8 cellular contexts compared by ENCODE assay signal in the genomic region with DNA sequence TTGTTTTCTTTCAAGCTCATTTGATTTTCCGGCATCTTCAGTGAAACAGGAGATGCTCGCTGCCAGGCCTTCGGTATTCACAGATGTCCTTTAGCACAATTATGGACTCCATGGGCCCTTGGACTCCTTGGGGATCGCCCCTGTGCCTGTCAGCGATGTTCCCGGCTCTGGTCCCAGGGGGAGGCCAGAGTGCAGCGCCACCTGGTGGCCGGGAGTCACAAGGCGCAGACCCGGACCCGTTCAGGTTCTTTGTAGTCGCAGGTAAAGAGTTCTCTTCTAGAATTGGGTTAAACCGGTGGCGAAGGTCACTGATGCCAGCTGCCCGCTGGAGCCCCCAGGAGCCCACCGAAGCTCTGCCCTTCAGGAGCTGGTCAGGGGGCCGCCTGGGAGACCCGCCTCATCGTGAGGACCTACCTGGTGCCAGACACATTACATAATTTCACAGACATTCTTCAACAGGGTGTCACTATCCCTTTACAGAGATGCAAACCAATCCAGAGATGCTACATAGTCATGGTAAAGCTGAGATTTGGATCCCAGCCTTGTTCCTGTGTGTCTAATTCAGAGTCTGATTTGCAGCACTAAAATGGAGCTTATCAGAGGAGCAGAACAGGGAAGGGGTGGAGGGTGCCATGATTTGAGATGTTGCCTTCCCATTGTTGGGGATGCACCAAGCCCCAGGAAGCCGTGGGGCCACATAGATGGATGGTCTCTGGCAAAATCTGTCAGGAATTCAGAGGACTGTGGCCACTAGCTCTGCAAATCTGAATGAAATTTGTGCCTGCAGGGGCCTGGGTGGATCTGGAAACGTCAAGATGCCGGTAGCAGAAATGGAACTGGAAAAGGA. TPM values are rescaled to one million over a fixed set of nuclear protein-coding genes. Genes with fewer than 3 reads are reported as not detected.
DNase-seq lines count a peak whose midpoint lies in the region; ATAC-seq, FAIRE-seq and TF ChIP-seq lines count a peak whose summit lies in the region.

No MANE protein-coding gene starts in this region.

- no peaks in the 10 kb centered on the region for H3K9me3 Mint-ChIP-seq in stimulated activated effector memory CD8-positive, alpha-beta T cell treated with anti-CD3 and anti-CD28 coated beads, Interleukin-12 subunit alpha, Interleukin-12 subunit beta, amount 100 ng/mL, for 72 hours

- H3K4me1 Mint-ChIP-seq in stimulated activated effector memory CD8-positive, alpha-beta T cell treated with anti-CD3 and anti-CD28 coated beads, Interleukin-12 subunit alpha, Interleukin-12 subunit beta, amount 100 ng/mL, for 72 hours = peaks cover 49% of the 10 kb centered on the region

- peak; percentile 77 for ATAC-seq in stimulated activated effector memory CD8-positive, alpha-beta T cell treated with anti-CD3 and anti-CD28 coated beads, Interleukin-12 subunit alpha, Interleukin-12 subunit beta, amount 100 ng/mL, for 72 hours
- ATAC-seq in GM19467 (IDR thresholded peaks at IDR 0.05; ENCODE audit: unreplicated experiment) = no peak

- DNase-seq in ACHN = peak; percentile 60
- peak; percentile 84 for DNase-seq in GM12892 (ENCODE audit: insufficient read length)
- DNase-seq in NCI-H1930 (lab: John Stamatoyannopoulos, UW) = peak; percentile 37 to 54
- peak; percentile 65 to 71 for DNase-seq in activated CD4-positive, alpha-beta T cell treated with anti-CD3 and anti-CD28 coated beads, Interleukin-2, amount 50 U/mL, for 4 hours
- DNase-seq in effector CD8-positive, alpha-beta T cell (lab: John Stamatoyannopoulos, UW) = peak; percentile 62
- peak; percentile 61 for DNase-seq in mucosa of gallbladder (ENCODE audit: low spot score)
- DNase-seq in stimulated activated effector memory CD8-positive, alpha-beta T cell treated with anti-CD3 and anti-CD28 coated beads, Interleukin-12 subunit alpha, Interleukin-12 subunit beta, amount 100 ng/mL, for 72 hours (ENCODE audit: low spot score in 2 of 2) = peak; percentile 86 to 88

- no peak for TF ChIP-seq POLR2A in GM12892 (IDR thresholded peaks at IDR 0.05; ENCODE audit: low read depth, low read length)

- FAIRE-seq in GM12892 (lab: Jason Lieb, UNC) = peak; percentile 94

- H3K4me3 Mint-ChIP-seq in stimulated activated effector memory CD8-positive, alpha-beta T cell treated with anti-CD3 and anti-CD28 coated beads, Interleukin-12 subunit alpha, Interleukin-12 subunit beta, amount 100 ng/mL, for 72 hours = peak overlapping the region; percentile 43

- in situ Hi-C loops in ACHN (cut with HindIII; ENCODE audit: low pct_ligation_motif_present, low pct_unique_long_range_greater_than_20kb, low sequenced_read_pairs) = no loop called here

- peaks cover 3% of the 10 kb centered on the region for H3K36me3 Mint-ChIP-seq in stimulated activated effector memory CD8-positive, alpha-beta T cell treated with anti-CD3 and anti-CD28 coated beads, Interleukin-12 subunit alpha, Interleukin-12 subunit beta, amount 100 ng/mL, for 72 hours

- no peak overlapping the region for H3K27ac Mint-ChIP-seq in stimulated activated effector memory CD8-positive, alpha-beta T cell treated with anti-CD3 and anti-CD28 coated beads, Interleukin-12 subunit alpha, Interleukin-12 subunit beta, amount 100 ng/mL, for 72 hours

RNA-seq across cellular contexts. Expression of gene INPP5D, which starts 6.0 kb away (rescaled TPM):
- polyA plus RNA-seq in GM12892 (2012; ENCODE audit: missing spikeins) = 81.6 TPM
- 30.4 TPM for total RNA-seq in mucosa of gallbladder

RNA-seq across cellular contexts. Expression of gene NEU2, which starts 21.7 kb away (rescaled TPM):
- polyA plus RNA-seq in GM12892 (2012; ENCODE audit: missing spikeins) = not detected
- total RNA-seq in mucosa of gallbladder = not detected

RNA-seq across cellular contexts. Expression of gene NGEF, which starts 41.1 kb away (rescaled TPM):
- not detected for polyA plus RNA-seq in GM12892 (2012; ENCODE audit: missing spikeins)
- 12.0 TPM for total RNA-seq in mucosa of gallbladder
